Comparison of ENCODE assay signal across 7 cellular contexts in the genomic region with DNA sequence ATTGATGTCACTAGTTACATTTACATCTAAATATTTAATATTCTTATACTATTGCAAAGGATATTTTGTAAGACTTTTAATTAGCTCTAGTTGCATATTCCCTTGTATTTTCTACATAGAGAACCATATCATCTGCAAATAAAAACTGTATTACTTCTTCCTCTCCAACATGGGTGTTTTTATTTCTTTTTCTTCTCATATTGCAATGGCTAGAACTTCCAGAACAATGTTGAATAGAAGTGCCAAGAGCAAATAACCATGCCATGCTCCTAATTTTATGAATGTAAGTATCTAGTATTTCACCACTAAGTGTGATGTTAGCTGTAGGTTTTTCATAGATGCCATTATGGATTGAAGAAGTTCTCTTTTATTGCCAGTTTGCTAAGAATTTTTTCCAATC.
"Had no signal": no experiment of that assay in that cellular context is flagged by ENCODE, and none has a peak within 500 bp of the region (broad histone marks: within the 10 kb centered on the region; RNA-seq: fewer than 3 reads in every experiment).

No MANE protein-coding gene starts in this region.

- H3K4me3 ChIP-seq: GM12878 had no signal

- DNase-seq: GDM1, GF-D8 had no signal

- ATAC-seq: GM12878 had no signal

- FAIRE-seq: G401.6, GM12878, GM12891, GM18507, GM19239 had no signal
